10 cellular contexts compared by ENCODE assay signal in the genomic region with DNA sequence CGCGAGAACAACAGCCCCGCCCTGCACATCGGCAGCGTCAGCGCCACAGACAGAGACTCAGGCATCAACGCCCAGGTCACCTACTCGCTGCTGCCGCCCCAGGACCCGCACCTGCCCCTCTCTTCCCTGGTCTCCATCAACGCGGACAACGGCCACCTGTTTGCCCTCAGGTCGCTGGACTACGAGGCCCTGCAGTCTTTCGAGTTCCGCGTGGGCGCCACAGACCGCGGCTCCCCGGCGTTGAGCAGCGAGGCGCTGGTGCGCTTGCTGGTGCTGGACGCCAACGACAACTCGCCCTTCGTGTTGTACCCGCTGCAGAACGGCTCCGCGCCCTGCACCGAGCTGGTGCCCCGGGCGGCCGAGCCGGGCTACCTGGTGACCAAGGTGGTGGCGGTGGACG. TPM values are rescaled to one million over a fixed set of nuclear protein-coding genes. Genes with fewer than 3 reads are reported as not detected.
A peak's percentile ranks its signal among the peaks of the same experiment; 100 is the strongest.
DNase-seq lines count a peak whose midpoint lies in the region; ATAC-seq lines count a peak whose summit lies in the region.
"Not testable (repeated sequence)": the region's sequence is repeated elsewhere in the genome, so short reads cannot be mapped to it uniquely, and the experiment has no call there.
"Had no signal": no experiment of that assay in that cellular context is flagged by ENCODE, and none has a peak within 500 bp of the region (broad histone marks: within the 10 kb centered on the region; RNA-seq: fewer than 3 reads in every experiment).

No MANE protein-coding gene starts in this region.

- H3K27me3 Mint-ChIP-seq in activated CD4-positive, alpha-beta T cell treated with anti-CD3 and anti-CD28 coated beads, Interleukin-2, amount 10 ng/mL, durations not matched to agents 7 days and 5 days: peaks cover 16% of the 10 kb centered on the region
- not testable (repeated sequence) for H3K27me3 Mint-ChIP-seq in activated CD8-positive, alpha-beta T cell treated with anti-CD3 and anti-CD28 coated beads, Interleukin-2, amount 10 ng/mL, durations not matched to agents 7 days and 5 days (ENCODE audit: low read depth)

- H3K4me3 Mint-ChIP-seq in activated CD4-positive, alpha-beta T cell treated with anti-CD3 and anti-CD28 coated beads, Interleukin-2, amount 10 ng/mL, durations not matched to agents 7 days and 5 days; activated CD8-positive, alpha-beta T cell treated with anti-CD3 and anti-CD28 coated beads, Interleukin-2, amount 10 ng/mL, durations not matched to agents 7 days and 5 days: not testable (repeated sequence)

- peaks cover 21% of the 10 kb centered on the region for H3K9me3 Mint-ChIP-seq in activated CD4-positive, alpha-beta T cell treated with anti-CD3 and anti-CD28 coated beads, Interleukin-2, amount 10 ng/mL, durations not matched to agents 7 days and 5 days
- peaks cover 25% of the 10 kb centered on the region for H3K9me3 Mint-ChIP-seq in activated CD8-positive, alpha-beta T cell treated with anti-CD3 and anti-CD28 coated beads, Interleukin-2, amount 10 ng/mL, durations not matched to agents 7 days and 5 days (ENCODE audit: insufficient read depth)

- POLR2A ChIA-PET in activated CD4-positive, alpha-beta T cell treated with anti-CD3 and anti-CD28 coated beads, Interleukin-2, amount 10 ng/mL, durations not matched to agents 7 days and 5 days (lab: Charles Lee); activated CD8-positive, alpha-beta T cell treated with anti-CD3 and anti-CD28 coated beads, Interleukin-2, amount 10 ng/mL, durations not matched to agents 7 days and 5 days (lab: Charles Lee): not testable (repeated sequence)

- not testable (repeated sequence) for ATAC-seq in activated CD8-positive, alpha-beta T cell treated with anti-CD3 and anti-CD28 coated beads, Interleukin-2, amount 10 ng/mL, durations not matched to agents 7 days and 5 days

- not testable (repeated sequence) for DNase-seq in activated CD4-positive, alpha-beta T cell treated with anti-CD3 and anti-CD28 coated beads, Interleukin-2, amount 10 ng/mL, durations not matched to agents 7 days and 5 days; activated CD8-positive, alpha-beta T cell treated with anti-CD3 and anti-CD28 coated beads, Interleukin-2, amount 10 ng/mL, durations not matched to agents 7 days and 5 days

- H3K27ac Mint-ChIP-seq in activated CD4-positive, alpha-beta T cell treated with anti-CD3 and anti-CD28 coated beads, Interleukin-2, amount 10 ng/mL, durations not matched to agents 7 days and 5 days: peak overlapping the region; percentile 38
- H3K27ac Mint-ChIP-seq in activated CD8-positive, alpha-beta T cell treated with anti-CD3 and anti-CD28 coated beads, Interleukin-2, amount 10 ng/mL, durations not matched to agents 7 days and 5 days: peak overlapping the region; percentile 55

- not testable (repeated sequence) for H3K4me1 Mint-ChIP-seq in activated CD4-positive, alpha-beta T cell treated with anti-CD3 and anti-CD28 coated beads, Interleukin-2, amount 10 ng/mL, durations not matched to agents 7 days and 5 days; activated CD8-positive, alpha-beta T cell treated with anti-CD3 and anti-CD28 coated beads, Interleukin-2, amount 10 ng/mL, durations not matched to agents 7 days and 5 days (ENCODE audit: low read depth)

- CTCF ChIA-PET in activated CD4-positive, alpha-beta T cell treated with anti-CD3 and anti-CD28 coated beads, Interleukin-2, amount 10 ng/mL, durations not matched to agents 7 days and 5 days (lab: Charles Lee); activated CD8-positive, alpha-beta T cell treated with anti-CD3 and anti-CD28 coated beads, Interleukin-2, amount 10 ng/mL, durations not matched to agents 7 days and 5 days (lab: Charles Lee): not testable (repeated sequence)

- not testable (repeated sequence) for H3K36me3 Mint-ChIP-seq in activated CD4-positive, alpha-beta T cell treated with anti-CD3 and anti-CD28 coated beads, Interleukin-2, amount 10 ng/mL, durations not matched to agents 7 days and 5 days (ENCODE audit: low read depth); activated CD8-positive, alpha-beta T cell treated with anti-CD3 and anti-CD28 coated beads, Interleukin-2, amount 10 ng/mL, durations not matched to agents 7 days and 5 days (ENCODE audit: low read depth)

RNA-seq across cellular contexts. Expression of a gene that starts 1.8 kb away (rescaled TPM):
- not detected for total RNA-seq in activated CD4-positive, alpha-beta T cell treated with anti-CD3 and anti-CD28 coated beads, Interleukin-2, amount 10 ng/mL, durations not matched to agents 7 days and 5 days
- total RNA-seq in activated CD8-positive, alpha-beta T cell treated with anti-CD3 and anti-CD28 coated beads, Interleukin-2, amount 10 ng/mL, durations not matched to agents 7 days and 5 days: not detected
- total RNA-seq: B cell; Caco-2; Calu3; CD4-positive, alpha-beta memory T cell; CD4-positive, alpha-beta T cell; CD4-positive, CD25-positive, alpha-beta regulatory T cell; CD8-positive, alpha-beta memory T cell; CD8-positive, alpha-beta T cell had no signal

RNA-seq across cellular contexts. Expression of a gene that starts 16.6 kb away (rescaled TPM):
- not detected for total RNA-seq in activated CD4-positive, alpha-beta T cell treated with anti-CD3 and anti-CD28 coated beads, Interleukin-2, amount 10 ng/mL, durations not matched to agents 7 days and 5 days
- not detected for total RNA-seq in activated CD8-positive, alpha-beta T cell treated with anti-CD3 and anti-CD28 coated beads, Interleukin-2, amount 10 ng/mL, durations not matched to agents 7 days and 5 days
- total RNA-seq: B cell; Caco-2; Calu3; CD4-positive, CD25-positive, alpha-beta regulatory T cell; CD8-positive, alpha-beta memory T cell; CD8-positive, alpha-beta T cell had no signal

RNA-seq across cellular contexts. Expression of a gene that starts 20.8 kb away (rescaled TPM):
- total RNA-seq in activated CD4-positive, alpha-beta T cell treated with anti-CD3 and anti-CD28 coated beads, Interleukin-2, amount 10 ng/mL, durations not matched to agents 7 days and 5 days: not detected
- not detected for total RNA-seq in activated CD8-positive, alpha-beta T cell treated with anti-CD3 and anti-CD28 coated beads, Interleukin-2, amount 10 ng/mL, durations not matched to agents 7 days and 5 days
- total RNA-seq: B cell; Caco-2; CD4-positive, alpha-beta memory T cell; CD4-positive, alpha-beta T cell; CD4-positive, CD25-positive, alpha-beta regulatory T cell; CD8-positive, alpha-beta memory T cell; CD8-positive, alpha-beta T cell had no signal

RNA-seq across cellular contexts. Expression of a gene that starts 26.0 kb away (rescaled TPM):
- total RNA-seq in activated CD4-positive, alpha-beta T cell treated with anti-CD3 and anti-CD28 coated beads, Interleukin-2, amount 10 ng/mL, durations not matched to agents 7 days and 5 days: not detected
- not detected for total RNA-seq in activated CD8-positive, alpha-beta T cell treated with anti-CD3 and anti-CD28 coated beads, Interleukin-2, amount 10 ng/mL, durations not matched to agents 7 days and 5 days
- total RNA-seq: B cell; Caco-2; CD4-positive, alpha-beta memory T cell; CD4-positive, alpha-beta T cell; CD4-positive, CD25-positive, alpha-beta regulatory T cell; CD8-positive, alpha-beta memory T cell; CD8-positive, alpha-beta T cell had no signal

RNA-seq across cellular contexts. Expression of a gene that starts 30.0 kb away (rescaled TPM):
- total RNA-seq in activated CD4-positive, alpha-beta T cell treated with anti-CD3 and anti-CD28 coated beads, Interleukin-2, amount 10 ng/mL, durations not matched to agents 7 days and 5 days: not detected
- total RNA-seq in activated CD8-positive, alpha-beta T cell treated with anti-CD3 and anti-CD28 coated beads, Interleukin-2, amount 10 ng/mL, durations not matched to agents 7 days and 5 days: not detected
- total RNA-seq: B cell; Caco-2; Calu3; CD4-positive, alpha-beta memory T cell; CD4-positive, alpha-beta T cell; CD4-positive, CD25-positive, alpha-beta regulatory T cell; CD8-positive, alpha-beta memory T cell; CD8-positive, alpha-beta T cell had no signal
